Comparison of ENCODE assay signal across 24 cellular contexts in the genomic region with DNA sequence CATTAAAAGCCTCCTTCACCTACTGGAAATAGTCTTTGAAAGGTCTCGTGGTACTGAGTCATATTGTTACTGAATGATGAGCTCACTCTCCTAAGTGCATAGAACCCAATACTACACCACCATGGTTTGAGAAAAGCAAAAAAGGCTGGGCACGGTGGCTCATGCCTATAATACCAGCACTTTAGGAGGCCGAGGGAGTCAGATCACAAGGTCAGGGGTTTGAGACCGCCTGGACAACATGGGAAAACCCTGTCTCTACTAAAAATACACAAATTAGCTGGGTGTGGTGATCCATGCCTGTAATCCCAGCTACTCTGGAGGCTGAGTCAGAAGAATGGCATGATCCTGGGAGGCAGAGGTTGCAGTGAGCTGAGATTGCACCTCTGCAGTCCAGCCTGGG. TPM values are rescaled to one million over a fixed set of nuclear protein-coding genes. Genes with fewer than 3 reads are reported as not detected.
DNase-seq lines count a peak whose midpoint lies in the region; ATAC-seq, FAIRE-seq and TF ChIP-seq lines count a peak whose summit lies in the region.
"Had no signal": no experiment of that assay in that cellular context is flagged by ENCODE, and none has a peak within 500 bp of the region (broad histone marks: within the 10 kb centered on the region; RNA-seq: fewer than 3 reads in every experiment).

No MANE protein-coding gene starts in this region.

- H3K4me1 Mint-ChIP-seq in activated naive CD8-positive, alpha-beta T cell treated with anti-CD3 and anti-CD28 coated beads for 36 hours: no peaks in the 10 kb centered on the region
- H3K4me1 Mint-ChIP-seq: activated CD4-positive, alpha-beta memory T cell treated with anti-CD3 and anti-CD28 coated beads, Interleukin-2, amount 10 ng/mL, durations not matched to agents 7 days and 5 days; activated T-helper 17 cell treated with anti-CD3 and anti-CD28 coated beads, Interleukin-2, amount 50 U/mL, for 72 hours; neural progenitor cell; stimulated activated naive B cell treated with anti-CD40 and anti-IgM and Interleukin-4, amounts not matched to agents 10 μg/mL and 1 μg/mL and 100 μg/mL, for 72 hours had no signal

- H3K36me3 ChIP-seq in upper lobe of left lung: no peaks in the 10 kb centered on the region
- H3K36me3 ChIP-seq: neural progenitor cell, transverse colon had no signal

- no peak overlapping the region for H3K4me3 Mint-ChIP-seq in activated naive CD8-positive, alpha-beta T cell treated with anti-CD3 and anti-CD28 coated beads for 36 hours
- H3K4me3 Mint-ChIP-seq: activated CD4-positive, alpha-beta memory T cell treated with anti-CD3 and anti-CD28 coated beads, Interleukin-2, amount 10 ng/mL, durations not matched to agents 7 days and 5 days; activated T-helper 17 cell treated with anti-CD3 and anti-CD28 coated beads, Interleukin-2, amount 50 U/mL, for 72 hours; neural progenitor cell; stimulated activated naive B cell treated with anti-CD40 and anti-IgM and Interleukin-4, amounts not matched to agents 10 μg/mL and 1 μg/mL and 100 μg/mL, for 72 hours had no signal

- H3K27me3 Mint-ChIP-seq in activated naive CD8-positive, alpha-beta T cell treated with anti-CD3 and anti-CD28 coated beads for 36 hours: peaks cover 8% of the 10 kb centered on the region
- H3K27me3 Mint-ChIP-seq: activated CD4-positive, alpha-beta memory T cell treated with anti-CD3 and anti-CD28 coated beads, Interleukin-2, amount 10 ng/mL, durations not matched to agents 7 days and 5 days had no signal

- no peak overlapping the region for H3K27ac Mint-ChIP-seq in activated naive CD8-positive, alpha-beta T cell treated with anti-CD3 and anti-CD28 coated beads for 36 hours
- H3K27ac Mint-ChIP-seq: activated CD4-positive, alpha-beta memory T cell treated with anti-CD3 and anti-CD28 coated beads, Interleukin-2, amount 10 ng/mL, durations not matched to agents 7 days and 5 days; activated T-helper 17 cell treated with anti-CD3 and anti-CD28 coated beads, Interleukin-2, amount 50 U/mL, for 72 hours; neural progenitor cell; stimulated activated naive B cell treated with anti-CD40 and anti-IgM and Interleukin-4, amounts not matched to agents 10 μg/mL and 1 μg/mL and 100 μg/mL, for 72 hours had no signal

- H3K36me3 Mint-ChIP-seq in activated naive CD8-positive, alpha-beta T cell treated with anti-CD3 and anti-CD28 coated beads for 36 hours: no peaks in the 10 kb centered on the region
- H3K36me3 Mint-ChIP-seq: neural progenitor cell; stimulated activated naive B cell treated with anti-CD40 and anti-IgM and Interleukin-4, amounts not matched to agents 10 μg/mL and 1 μg/mL and 100 μg/mL, for 72 hours had no signal

- DNase-seq in A549 (ENCODE audit: low read depth in 1 of 2, low spot score in 1 of 2): peak in 1 of 2 experiments; percentile 13
- DNase-seq in GOT3 (lab: John Stamatoyannopoulos, UW): peak; percentile 8
- peak; percentile 59 for DNase-seq in RKO (ENCODE audit: low spot score)
- peak; percentile 30 for DNase-seq in fibroblast of the aortic adventitia (ENCODE audit: low read depth)
- no peak for DNase-seq in activated naive CD8-positive, alpha-beta T cell treated with anti-CD3 and anti-CD28 coated beads for 36 hours
- DNase-seq in superior temporal gyrus (ENCODE audit: extremely low spot score): no peak
- DNase-seq in upper lobe of left lung: no peak
- no peak for DNase-seq in activated naive CD4-positive, alpha-beta T cell (lab: John Stamatoyannopoulos, UW)
- DNase-seq: activated CD4-positive, alpha-beta memory T cell treated with anti-CD3 and anti-CD28 coated beads, Interleukin-2, amount 10 ng/mL, durations not matched to agents 7 days and 5 days; effector memory CD4-positive, alpha-beta T cell; hippocampal formation; KBM-7; midbrain; NCI-H1417; NCI-H2171; NCI-H82; stimulated activated naive B cell treated with anti-CD40 and anti-IgM and Interleukin-4, amounts not matched to agents 10 μg/mL and 1 μg/mL and 100 μg/mL, for 72 hours; T-helper 1 cell; transverse colon had no signal

- no peaks in the 10 kb centered on the region for H3K9me3 ChIP-seq in A549
- no peaks in the 10 kb centered on the region for H3K9me3 ChIP-seq in upper lobe of left lung
- H3K9me3 ChIP-seq: transverse colon had no signal

- 6% methylated on average over 4 of the region's 4 CpGs for WGBS in A549 (ENCODE audit: missing lambda C conversion rate)
- 73 to 74% methylated on average over 4 of the region's 4 CpGs for WGBS in upper lobe of left lung, 2 donors

- TF ChIP-seq RAD21 in A549 (conservative IDR thresholded peaks at IDR 0.05 in 1 of 2, IDR thresholded peaks at IDR 0.05 in 1 of 2): no peak

- no peak for FAIRE-seq in A549 (lab: Jason Lieb, UNC)
- FAIRE-seq: G401.6, GM12892 had no signal

- no peaks in the 10 kb centered on the region for H3K27me3 ChIP-seq in upper lobe of left lung
- H3K27me3 ChIP-seq: neural progenitor cell, transverse colon had no signal

- POLR2A ChIA-PET in A549 (lab: Yijun Ruan, JAX): no interaction called here

- peaks cover 4% of the 10 kb centered on the region for H3K9me3 Mint-ChIP-seq in activated naive CD8-positive, alpha-beta T cell treated with anti-CD3 and anti-CD28 coated beads for 36 hours
- H3K9me3 Mint-ChIP-seq: activated CD4-positive, alpha-beta memory T cell treated with anti-CD3 and anti-CD28 coated beads, Interleukin-2, amount 10 ng/mL, durations not matched to agents 7 days and 5 days; activated T-helper 17 cell treated with anti-CD3 and anti-CD28 coated beads, Interleukin-2, amount 50 U/mL, for 72 hours had no signal

- no peak overlapping the region for H3K27ac ChIP-seq in A549
- no peak overlapping the region for H3K27ac ChIP-seq in upper lobe of left lung
- H3K27ac ChIP-seq: neural progenitor cell, transverse colon had no signal

- H3K4me2 ChIP-seq in A549: no peak overlapping the region
- H3K4me2 ChIP-seq: neural progenitor cell had no signal

- TF ChIP-seq CTCF in A549 (IDR thresholded peaks at IDR 0.05): no peak
- no peak for TF ChIP-seq CTCF in fibroblast of the aortic adventitia (IDR thresholded peaks at IDR 0.05; ENCODE audit: insufficient read depth, low read length)
- no peak for TF ChIP-seq CTCF in upper lobe of left lung (IDR thresholded peaks at IDR 0.05)

- TF ChIP-seq EP300 in A549 (IDR thresholded peaks at IDR 0.05) (no peak), upper lobe of left lung (IDR thresholded peaks at IDR 0.05) (no peak)

- no peak overlapping the region for H3K4me3 ChIP-seq in A549
- no peak overlapping the region for H3K4me3 ChIP-seq in fibroblast of the aortic adventitia (ENCODE audit: low read depth, low read length)
- no peak overlapping the region for H3K4me3 ChIP-seq in upper lobe of left lung
- H3K4me3 ChIP-seq: neural progenitor cell, transverse colon had no signal

- TF ChIP-seq POLR2A in A549 (IDR thresholded peaks at IDR 0.05; ENCODE audit: low read length) (no peak), upper lobe of left lung (IDR thresholded peaks at IDR 0.05) (no peak)

- CTCF ChIA-PET in A549 (lab: Yijun Ruan, JAX): no interaction called here

- ATAC-seq in A549 (peak; percentile 38 to 54; a peak in 2 of 6 replicates), upper lobe of left lung (ENCODE audit: low FRiP score in 2 of 2) (no peak)
- ATAC-seq: activated T-helper 17 cell treated with anti-CD3 and anti-CD28 coated beads, Interleukin-2, amount 50 U/mL, for 72 hours had no signal

- H3K4me1 ChIP-seq in A549: peaks cover 9% of the 10 kb centered on the region; the same call in 1 of the 3 replicates
- no peaks in the 10 kb centered on the region for H3K4me1 ChIP-seq in upper lobe of left lung
- H3K4me1 ChIP-seq: neural progenitor cell, transverse colon had no signal

RNA-seq across cellular contexts. Expression of gene HNRNPCL1, which starts 3.3 kb away (rescaled TPM):
- polyA plus RNA-seq in A549 (2011; rRNA removed): not detected in 2 replicates
- polyA plus RNA-seq in A549 (2012; cell fraction: cytosol; rRNA removed): not detected in 2 replicates
- not detected in 2 replicates for polyA plus RNA-seq in A549 (2012; cell fraction: nucleus; rRNA removed)
- not detected in 3 replicates for polyA plus RNA-seq in A549 (2017; fragmentation: RNase III; extraction: RNeasy Plus Mini Kit Qiagen cat#74134 plus additional on column Dnase treatment)
- polyA minus RNA-seq in A549 (2011; rRNA and poly(A)+ RNA removed): not detected in 2 replicates
- not detected in 2 replicates for total RNA-seq in fibroblast of the aortic adventitia (ENCODE audit: low replicate concordance)
- not detected for total RNA-seq in activated naive CD8-positive, alpha-beta T cell treated with anti-CD3 and anti-CD28 coated beads for 36 hours
- total RNA-seq in upper lobe of left lung: not detected
- total RNA-seq: A673; activated CD4-positive, alpha-beta memory T cell treated with anti-CD3 and anti-CD28 coated beads, Interleukin-2, amount 10 ng/mL, durations not matched to agents 7 days and 5 days; activated T-helper 17 cell treated with anti-CD3 and anti-CD28 coated beads, Interleukin-2, amount 50 U/mL, for 72 hours; transverse colon had no signal

RNA-seq across cellular contexts. Expression of gene PRAMEF2, which starts 5.1 kb away (rescaled TPM):
- not detected in 2 replicates for polyA plus RNA-seq in A549 (2011; rRNA removed)
- not detected in 2 replicates for polyA plus RNA-seq in A549 (2012; cell fraction: cytosol; rRNA removed)
- not detected in 2 replicates for polyA plus RNA-seq in A549 (2012; cell fraction: nucleus; rRNA removed)
- polyA plus RNA-seq in A549 (2017; fragmentation: RNase III; extraction: RNeasy Plus Mini Kit Qiagen cat#74134 plus additional on column Dnase treatment): not detected in 3 replicates
- polyA minus RNA-seq in A549 (2011; rRNA and poly(A)+ RNA removed): 0.25 TPM in 1 of 2 replicates, not detected in the other
- not detected in 2 replicates for total RNA-seq in fibroblast of the aortic adventitia (ENCODE audit: low replicate concordance)
- not detected for total RNA-seq in activated naive CD8-positive, alpha-beta T cell treated with anti-CD3 and anti-CD28 coated beads for 36 hours
- total RNA-seq in upper lobe of left lung: not detected
- total RNA-seq: A673; activated CD4-positive, alpha-beta memory T cell treated with anti-CD3 and anti-CD28 coated beads, Interleukin-2, amount 10 ng/mL, durations not matched to agents 7 days and 5 days; activated T-helper 17 cell treated with anti-CD3 and anti-CD28 coated beads, Interleukin-2, amount 50 U/mL, for 72 hours; transverse colon had no signal

RNA-seq across cellular contexts. Expression of gene PRAMEF11, which starts 20.6 kb away (rescaled TPM):
- polyA plus RNA-seq in A549 (2011; rRNA removed) (not detected in 2 replicates), A549 (2017; fragmentation: RNase III; extraction: RNeasy Plus Mini Kit Qiagen cat#74134 plus additional on column Dnase treatment) (not detected in 3 replicates)
- not detected in 2 replicates for polyA plus RNA-seq in A549 (2012; cell fraction: cytosol; rRNA removed)
- polyA plus RNA-seq in A549 (2012; cell fraction: nucleus; rRNA removed): not detected in 2 replicates
- polyA minus RNA-seq in A549 (2011; rRNA and poly(A)+ RNA removed): not detected in 2 replicates
- total RNA-seq in fibroblast of the aortic adventitia (ENCODE audit: low replicate concordance) (not detected in 2 replicates), upper lobe of left lung (not detected)
- not detected for total RNA-seq in activated naive CD8-positive, alpha-beta T cell treated with anti-CD3 and anti-CD28 coated beads for 36 hours
- total RNA-seq: A673; activated CD4-positive, alpha-beta memory T cell treated with anti-CD3 and anti-CD28 coated beads, Interleukin-2, amount 10 ng/mL, durations not matched to agents 7 days and 5 days; activated T-helper 17 cell treated with anti-CD3 and anti-CD28 coated beads, Interleukin-2, amount 50 U/mL, for 72 hours; transverse colon had no signal

RNA-seq across cellular contexts. Expression of gene PRAMEF4, which starts 34.2 kb away (rescaled TPM):
- polyA plus RNA-seq in A549 (2011; rRNA removed) (not detected in 2 replicates), A549 (2017; fragmentation: RNase III; extraction: RNeasy Plus Mini Kit Qiagen cat#74134 plus additional on column Dnase treatment) (not detected in 3 replicates)
- polyA plus RNA-seq in A549 (2012; cell fraction: cytosol; rRNA removed): not detected in 2 replicates
- polyA plus RNA-seq in A549 (2012; cell fraction: nucleus; rRNA removed): not detected in 2 replicates
- polyA minus RNA-seq in A549 (2011; rRNA and poly(A)+ RNA removed): not detected in 2 replicates
- total RNA-seq in fibroblast of the aortic adventitia (ENCODE audit: low replicate concordance) (not detected in 2 replicates), upper lobe of left lung (not detected)
- not detected for total RNA-seq in activated naive CD8-positive, alpha-beta T cell treated with anti-CD3 and anti-CD28 coated beads for 36 hours
- total RNA-seq: A673; activated CD4-positive, alpha-beta memory T cell treated with anti-CD3 and anti-CD28 coated beads, Interleukin-2, amount 10 ng/mL, durations not matched to agents 7 days and 5 days; activated T-helper 17 cell treated with anti-CD3 and anti-CD28 coated beads, Interleukin-2, amount 50 U/mL, for 72 hours; transverse colon had no signal

RNA-seq across cellular contexts. Expression of gene PRAMEF10, which starts 46.3 kb away (rescaled TPM):
- polyA plus RNA-seq in A549 (2011; rRNA removed) (not detected in 2 replicates), A549 (2017; fragmentation: RNase III; extraction: RNeasy Plus Mini Kit Qiagen cat#74134 plus additional on column Dnase treatment) (not detected in 3 replicates)
- polyA plus RNA-seq in A549 (2012; cell fraction: cytosol; rRNA removed): not detected in 2 replicates
- polyA plus RNA-seq in A549 (2012; cell fraction: nucleus; rRNA removed): not detected in 2 replicates
- polyA minus RNA-seq in A549 (2011; rRNA and poly(A)+ RNA removed): not detected in 2 replicates
- total RNA-seq in fibroblast of the aortic adventitia (ENCODE audit: low replicate concordance) (not detected in 2 replicates), upper lobe of left lung (not detected)
- not detected for total RNA-seq in activated naive CD8-positive, alpha-beta T cell treated with anti-CD3 and anti-CD28 coated beads for 36 hours
- total RNA-seq: A673; activated CD4-positive, alpha-beta memory T cell treated with anti-CD3 and anti-CD28 coated beads, Interleukin-2, amount 10 ng/mL, durations not matched to agents 7 days and 5 days; activated T-helper 17 cell treated with anti-CD3 and anti-CD28 coated beads, Interleukin-2, amount 50 U/mL, for 72 hours; transverse colon had no signal

Comparison
In these comparisons a context has a peak if more than half of its experiments do, and no peak if none do; other contexts are left out.
1. ATAC-seq: peak in A549 (2 of 2); none in upper lobe of left lung (0 of 2).
2. DNase-seq: peak in GOT3 (single experiment), RKO (single experiment) and fibroblast of the aortic adventitia (single experiment); none in activated naive CD8-positive, alpha-beta T cell treated with anti-CD3 and anti-CD28 coated beads for 36 hours (single experiment), superior temporal gyrus (single experiment), upper lobe of left lung (0 of 2) and activated naive CD4-positive, alpha-beta T cell (0 of 4).